In the genomic region with DNA sequence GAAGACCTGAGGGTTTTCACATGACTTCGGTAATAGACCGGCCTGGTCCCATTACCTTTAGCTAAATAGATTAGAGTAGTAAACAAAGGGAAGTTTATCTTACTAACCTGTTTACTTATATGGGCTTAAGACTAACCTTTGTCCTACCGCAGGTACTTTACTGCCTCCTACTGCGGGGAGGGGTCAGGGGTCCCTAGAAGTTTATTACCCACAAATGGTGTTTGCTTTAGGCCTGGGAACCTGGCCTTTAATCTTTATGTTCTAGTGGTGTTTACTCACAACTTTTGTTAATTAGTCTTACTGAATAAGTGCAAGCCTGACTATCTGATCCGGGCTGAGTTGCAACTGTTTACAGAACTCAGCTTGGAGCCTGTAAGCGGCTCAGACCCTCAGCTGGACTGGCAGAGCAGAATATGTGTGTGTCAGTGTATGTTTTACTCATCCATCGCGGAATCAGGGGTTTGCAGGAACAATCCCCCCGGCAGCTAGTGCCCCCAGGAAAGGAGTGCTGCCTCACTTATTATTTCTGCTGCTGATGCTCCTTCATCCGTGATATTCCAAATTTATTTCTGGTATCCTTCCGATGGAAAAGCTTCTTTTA, we compare ENCODE assay signal across 18 cellular contexts.
A peak's percentile ranks its signal among the peaks of the same experiment; 100 is the strongest.
DNase-seq lines count a peak whose midpoint lies in the region; FAIRE-seq and TF ChIP-seq lines count a peak whose summit lies in the region.
"Had no signal": no experiment of that assay in that cellular context is flagged by ENCODE, and none has a peak within 500 bp of the region (broad histone marks: within the 10 kb centered on the region; RNA-seq: fewer than 3 reads in every experiment).

No MANE protein-coding gene starts in this region.

- no peak overlapping the region for H3K27ac ChIP-seq in C4-2B
- peak overlapping the region; percentile 23 for H3K27ac ChIP-seq in hepatocyte
- no peak overlapping the region for H3K27ac ChIP-seq in neural progenitor cell
- H3K27ac ChIP-seq: A549, KMS-11, PC-9, SK-N-MC had no signal

- H3K9me3 Mint-ChIP-seq in neural progenitor cell = no peaks in the 10 kb centered on the region
- H3K9me3 Mint-ChIP-seq: HFFc6 had no signal

- DNase-seq in NCI-H69 (lab: John Stamatoyannopoulos, UW) (peak; percentile 92), hepatocyte (ENCODE audit: low spot score) (peak; percentile 54), neural progenitor cell (ENCODE audit: low spot score) (peak; percentile 62), NCI-H345 (lab: John Stamatoyannopoulos, UW) (no peak), D721Med (ENCODE audit: insufficient read length, low spot score) (no peak), NCI-H510A (lab: John Stamatoyannopoulos, UW) (no peak)
- no peak for DNase-seq in stimulated activated CD4-positive, alpha-beta T cell treated with anti-CD3 and anti-CD28 coated beads, Interleukin-2, amount 100 ng/mL, for 48 hours
- DNase-seq: DMS79, GDM1, HFFc6, PC-9 had no signal

- peaks cover under 1% of the 10 kb centered on the region for H3K9me2 ChIP-seq in hepatocyte (replicated peaks; ENCODE audit: insufficient read depth)

- H3K27me3 Mint-ChIP-seq in neural progenitor cell (ENCODE audit: insufficient read depth, low read depth) = no peaks in the 10 kb centered on the region

- H3K36me3 Mint-ChIP-seq in neural progenitor cell = no peaks in the 10 kb centered on the region
- H3K36me3 Mint-ChIP-seq: CD14-positive monocyte had no signal

- no peaks in the 10 kb centered on the region for H3K36me3 ChIP-seq in hepatocyte (replicated peaks; ENCODE audit: insufficient read depth, low read depth)
- H3K36me3 ChIP-seq in neural progenitor cell = no peaks in the 10 kb centered on the region

- H3K4me1 ChIP-seq in hepatocyte (ENCODE audit: insufficient read depth) (peaks cover 3% of the 10 kb centered on the region), neural progenitor cell (peaks cover 9% of the 10 kb centered on the region)
- H3K4me1 ChIP-seq: A549 had no signal

- H3F3A ChIP-seq in neural progenitor cell (ENCODE audit: low read depth) = peaks cover 5% of the 10 kb centered on the region

- H2AFZ ChIP-seq in hepatocyte (no peak overlapping the region), neural progenitor cell (replicated peaks) (no peak overlapping the region)
- H2AFZ ChIP-seq: PC-9 had no signal

- no peak overlapping the region for H3K9ac ChIP-seq in neural progenitor cell
- H3K9ac ChIP-seq: KMS-11 had no signal

- H3K79me2 ChIP-seq in hepatocyte = no peaks in the 10 kb centered on the region
- H3K79me2 ChIP-seq in neural progenitor cell (ENCODE audit: low read depth) = no peaks in the 10 kb centered on the region

- H3K27me3 ChIP-seq in hepatocyte = no peaks in the 10 kb centered on the region
- H3K27me3 ChIP-seq in neural progenitor cell = peaks cover 91% of the 10 kb centered on the region

- H3K4me2 ChIP-seq in hepatocyte (peak overlapping the region; percentile 68), neural progenitor cell (peak overlapping the region; percentile 44)
- H3K4me2 ChIP-seq: A549, KMS-11, PC-9 had no signal

- H3K4me3 ChIP-seq in hepatocyte = peak overlapping the region; percentile 1
- no peak overlapping the region for H3K4me3 ChIP-seq in neural progenitor cell
- H3K4me3 ChIP-seq: A549, PC-9, SK-N-MC had no signal

- H3K9me3 ChIP-seq in hepatocyte (ENCODE audit: low read depth) = no peaks in the 10 kb centered on the region
- H3K9me3 ChIP-seq in neural progenitor cell (ENCODE audit: low read depth) = no peaks in the 10 kb centered on the region
- H3K9me3 ChIP-seq: A549 had no signal

- H4K20me1 ChIP-seq in hepatocyte (ENCODE audit: insufficient read depth, poor library complexity, severe bottlenecking) (no peaks in the 10 kb centered on the region), neural progenitor cell (ENCODE audit: low read depth) (no peaks in the 10 kb centered on the region)

- TF ChIP-seq CTCF in C4-2B (conservative IDR thresholded peaks at IDR 0.05) = 0 out of 2 replicates have a peak, but pooled peaks have one; percentile 4
- no peak for TF ChIP-seq CTCF in hepatocyte (IDR thresholded peaks at IDR 0.05; ENCODE audit: poor library complexity)
- no peak for TF ChIP-seq CTCF in neural progenitor cell (IDR thresholded peaks at IDR 0.05)
- TF ChIP-seq CTCF in D721Med (IDR thresholded peaks at IDR 0.05; ENCODE audit: insufficient read depth, missing control alignments) = no peak

- H3K4me3 Mint-ChIP-seq in neural progenitor cell = no peak overlapping the region
- H3K4me3 Mint-ChIP-seq: CD14-positive monocyte, HFFc6 had no signal

- no peak overlapping the region for H3K27ac Mint-ChIP-seq in neural progenitor cell
- H3K27ac Mint-ChIP-seq: CD14-positive monocyte, HFFc6 had no signal

- WGBS in hepatocyte (ENCODE audit: low lambda C conversion rate, missing lambda C conversion rate) = 19% methylated on average over 11 of the region's 11 CpGs

- no peak for FAIRE-seq in D721Med (lab: Jason Lieb, UNC)
- FAIRE-seq: A549, GM19239, H1 had no signal

- H3K4me1 Mint-ChIP-seq in neural progenitor cell = no peaks in the 10 kb centered on the region
- H3K4me1 Mint-ChIP-seq: CD14-positive monocyte had no signal

Comparison
In these comparisons a context has a peak if more than half of its experiments do, and no peak if none do; other contexts are left out.
1. DNase-seq: peak in NCI-H69 (single experiment), hepatocyte (single experiment) and neural progenitor cell (single experiment); none in NCI-H345 (single experiment), stimulated activated CD4-positive, alpha-beta T cell treated with anti-CD3 and anti-CD28 coated beads, Interleukin-2, amount 100 ng/mL, for 48 hours (0 of 2), D721Med (single experiment) and NCI-H510A (single experiment).